In genomic region chr1:10288059-10288615, GRCh38 we compare ENCODE assay signal across 16 cellular contexts.
DNase-seq lines count a peak whose midpoint lies in the region; ATAC-seq, FAIRE-seq and TF ChIP-seq lines count a peak whose summit lies in the region.
"Had no signal": no experiment of that assay in that cellular context is flagged by ENCODE, and none has a peak within 500 bp of the region (broad histone marks: within the 10 kb centered on the region; RNA-seq: fewer than 3 reads in every experiment).

No MANE protein-coding gene starts in this region.

- H3K36me3 Mint-ChIP-seq in WTC11 (peaks cover 36% of the 10 kb centered on the region), T-cell (peaks cover 29% of the 10 kb centered on the region)

- H3K27me3 Mint-ChIP-seq in WTC11 (ENCODE audit: low read depth) (no peaks in the 10 kb centered on the region), T-cell (no peaks in the 10 kb centered on the region)
- H3K27me3 Mint-ChIP-seq: CD4-positive, CD25-positive, alpha-beta regulatory T cell had no signal

- TF ChIP-seq POLR2A in GM12891 (IDR thresholded peaks at IDR 0.05; ENCODE audit: low read depth, low read length) (no peak), H54 (IDR thresholded peaks at IDR 0.05; ENCODE audit: low read depth, low read length) (no peak)

- POLR2A ChIA-PET in WTC11 (lab: Charles Lee) (no interaction called here), T-cell (lab: Charles Lee) (no interaction called here)

- no peak overlapping the region for H3K4me3 Mint-ChIP-seq in WTC11
- H3K4me3 Mint-ChIP-seq in T-cell = no peak overlapping the region
- H3K4me3 Mint-ChIP-seq: CD4-positive, CD25-positive, alpha-beta regulatory T cell had no signal

- CTCF ChIA-PET in WTC11 (lab: Charles Lee) = no interaction called here
- CTCF ChIA-PET in T-cell (lab: Charles Lee) = interaction anchor here in 1 of 2 donors (0.6 kb wide), 1 partner anchor 36 kb away, joined by 3 read pairs; no protein-coding TSS in a partner anchor

- no peak for TF ChIP-seq CTCF in WTC11 (IDR thresholded peaks at IDR 0.05)

- DNase-seq in GM12891 (ENCODE audit: insufficient read length, low spot score) = no peak
- DNase-seq in WTC11 (ENCODE audit: low spot score) = no peak
- peak; percentile 67 for DNase-seq in renal cortical epithelial cell (ENCODE audit: low read depth)
- no peak for DNase-seq in H4 (ENCODE audit: low spot score)
- no peak for DNase-seq in T-cell
- DNase-seq in H54 (ENCODE audit: insufficient read length, low spot score) = no peak
- DNase-seq: CD4-positive, CD25-positive, alpha-beta regulatory T cell; DMS53; KG1; NCI-H1092; NCI-H446; NCI-H748 treated with DMSO at 0.1 percent for 48 hours; PC-9 had no signal

- peak overlapping the region; percentile 4 for H3K27ac ChIP-seq in layer of hippocampus (ENCODE audit: low read depth, low read length)
- H3K27ac ChIP-seq: PC-9 had no signal

- H3K27ac Mint-ChIP-seq in WTC11 (peak overlapping the region; percentile 37; the same call in 1 of the 2 replicates), T-cell (no peak overlapping the region)
- H3K27ac Mint-ChIP-seq: CD4-positive, CD25-positive, alpha-beta regulatory T cell had no signal

- no peaks in the 10 kb centered on the region for H3K27me3 ChIP-seq in layer of hippocampus (ENCODE audit: control insufficient read depth, insufficient read depth, low read length)

- ATAC-seq in WTC11 = no peak
- no peak for ATAC-seq in GM21367 (IDR thresholded peaks at IDR 0.05; ENCODE audit: unreplicated experiment)
- no peak for ATAC-seq in T-cell (replicated peaks in 1 of 4)

- no peaks in the 10 kb centered on the region for H3K4me1 Mint-ChIP-seq in WTC11
- H3K4me1 Mint-ChIP-seq in T-cell = no peaks in the 10 kb centered on the region

- FAIRE-seq in GM12891 (lab: Jason Lieb, UNC) = peak; percentile 26
- FAIRE-seq in H54 (lab: Jason Lieb, UNC) = no peak
- FAIRE-seq: GM19239 had no signal

- H3K9me3 Mint-ChIP-seq in WTC11 = no peaks in the 10 kb centered on the region
- no peaks in the 10 kb centered on the region for H3K9me3 Mint-ChIP-seq in T-cell
- H3K9me3 Mint-ChIP-seq: CD4-positive, CD25-positive, alpha-beta regulatory T cell had no signal

TF ChIP-seq in GM12891, 5 proteins besides CTCF, POLR2A, EP300 and RAD21:
- TF ChIP-seq PAX5 (IDR thresholded peaks at IDR 0.05; ENCODE audit: insufficient read depth, low read length, severe bottlenecking) = no peak
- TF ChIP-seq POLR2AphosphoS5 (IDR thresholded peaks at IDR 0.05; ENCODE audit: low read depth, low read length) = no peak
- no peak for TF ChIP-seq SPI1 (IDR thresholded peaks at IDR 0.05; ENCODE audit: low read depth, low read length)

TF ChIP-seq in WTC11, 78 proteins besides CTCF, POLR2A, EP300 and RAD21:
- TF ChIP-seq SMAD4 (CRISPR knock-in tag; IDR thresholded peaks at IDR 0.05) (no peak), ZNF396 (CRISPR knock-in tag; IDR thresholded peaks at IDR 0.05; ENCODE audit: borderline replicate concordance) (no peak), RORB (CRISPR knock-in tag; IDR thresholded peaks at IDR 0.05) (no peak), AFF4 (CRISPR knock-in tag; IDR thresholded peaks at IDR 0.05; ENCODE audit: borderline replicate concordance) (no peak), ZBTB21 (CRISPR knock-in tag; IDR thresholded peaks at IDR 0.05; ENCODE audit: borderline replicate concordance) (no peak), ELF4 (CRISPR knock-in tag; IDR thresholded peaks at IDR 0.05; ENCODE audit: low read depth) (no peak), ZNF416 (CRISPR knock-in tag; IDR thresholded peaks at IDR 0.05) (no peak), CREM (CRISPR knock-in tag; IDR thresholded peaks at IDR 0.05) (no peak), MYBL2 (CRISPR knock-in tag; IDR thresholded peaks at IDR 0.05) (no peak), FOXP1 (CRISPR knock-in tag; IDR thresholded peaks at IDR 0.05; ENCODE audit: borderline replicate concordance) (no peak), ZNF423 (CRISPR knock-in tag; IDR thresholded peaks at IDR 0.05) (no peak), ETV6 (CRISPR knock-in tag; IDR thresholded peaks at IDR 0.05) (no peak), MXD4 (CRISPR knock-in tag; IDR thresholded peaks at IDR 0.05; ENCODE audit: borderline replicate concordance) (no peak), E2F5 (CRISPR knock-in tag; IDR thresholded peaks at IDR 0.05) (no peak), ZNF219 (CRISPR knock-in tag; IDR thresholded peaks at IDR 0.05; ENCODE audit: borderline replicate concordance) (no peak), NR3C1 (CRISPR knock-in tag; conservative IDR thresholded peaks at IDR 0.05; ENCODE audit: low read depth) (no peak)
- TF ChIP-seq, protein P1, sequence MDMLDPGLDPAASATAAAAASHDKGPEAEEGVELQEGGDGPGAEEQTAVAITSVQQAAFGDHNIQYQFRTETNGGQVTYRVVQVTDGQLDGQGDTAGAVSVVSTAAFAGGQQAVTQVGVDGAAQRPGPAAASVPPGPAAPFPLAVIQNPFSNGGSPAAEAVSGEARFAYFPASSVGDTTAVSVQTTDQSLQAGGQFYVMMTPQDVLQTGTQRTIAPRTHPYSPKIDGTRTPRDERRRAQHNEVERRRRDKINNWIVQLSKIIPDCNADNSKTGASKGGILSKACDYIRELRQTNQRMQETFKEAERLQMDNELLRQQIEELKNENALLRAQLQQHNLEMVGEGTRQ (CRISPR knock-in tag; IDR thresholded peaks at IDR 0.05) = no peak
- TF ChIP-seq, protein P2, sequence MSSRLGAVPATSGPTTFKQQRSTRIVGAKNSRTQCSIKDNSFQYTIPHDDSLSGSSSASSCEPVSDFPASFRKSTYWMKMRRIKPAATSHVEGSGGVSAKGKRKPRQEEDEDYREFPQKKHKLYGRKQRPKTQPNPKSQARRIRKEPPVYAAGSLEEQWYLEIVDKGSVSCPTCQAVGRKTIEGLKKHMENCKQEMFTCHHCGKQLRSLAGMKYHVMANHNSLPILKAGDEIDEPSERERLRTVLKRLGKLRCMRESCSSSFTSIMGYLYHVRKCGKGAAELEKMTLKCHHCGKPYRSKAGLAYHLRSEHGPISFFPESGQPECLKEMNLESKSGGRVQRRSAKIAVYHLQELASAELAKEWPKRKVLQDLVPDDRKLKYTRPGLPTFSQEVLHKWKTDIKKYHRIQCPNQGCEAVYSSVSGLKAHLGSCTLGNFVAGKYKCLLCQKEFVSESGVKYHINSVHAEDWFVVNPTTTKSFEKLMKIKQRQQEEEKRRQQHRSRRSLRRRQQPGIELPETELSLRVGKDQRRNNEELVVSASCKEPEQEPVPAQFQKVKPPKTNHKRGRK (CRISPR knock-in tag; IDR thresholded peaks at IDR 0.05; ENCODE audit: borderline replicate concordance) = no peak
- TF ChIP-seq, protein P3, sequence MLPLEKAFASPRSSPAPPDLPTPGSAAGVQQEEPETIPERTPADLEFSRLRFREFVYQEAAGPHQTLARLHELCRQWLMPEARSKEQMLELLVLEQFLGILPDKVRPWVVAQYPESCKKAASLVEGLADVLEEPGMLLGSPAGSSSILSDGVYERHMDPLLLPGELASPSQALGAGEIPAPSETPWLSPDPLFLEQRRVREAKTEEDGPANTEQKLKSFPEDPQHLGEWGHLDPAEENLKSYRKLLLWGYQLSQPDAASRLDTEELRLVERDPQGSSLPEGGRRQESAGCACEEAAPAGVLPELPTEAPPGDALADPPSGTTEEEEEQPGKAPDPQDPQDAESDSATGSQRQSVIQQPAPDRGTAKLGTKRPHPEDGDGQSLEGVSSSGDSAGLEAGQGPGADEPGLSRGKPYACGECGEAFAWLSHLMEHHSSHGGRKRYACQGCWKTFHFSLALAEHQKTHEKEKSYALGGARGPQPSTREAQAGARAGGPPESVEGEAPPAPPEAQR (CRISPR knock-in tag; IDR thresholded peaks at IDR 0.05) = no peak
- TF ChIP-seq, protein P4, sequence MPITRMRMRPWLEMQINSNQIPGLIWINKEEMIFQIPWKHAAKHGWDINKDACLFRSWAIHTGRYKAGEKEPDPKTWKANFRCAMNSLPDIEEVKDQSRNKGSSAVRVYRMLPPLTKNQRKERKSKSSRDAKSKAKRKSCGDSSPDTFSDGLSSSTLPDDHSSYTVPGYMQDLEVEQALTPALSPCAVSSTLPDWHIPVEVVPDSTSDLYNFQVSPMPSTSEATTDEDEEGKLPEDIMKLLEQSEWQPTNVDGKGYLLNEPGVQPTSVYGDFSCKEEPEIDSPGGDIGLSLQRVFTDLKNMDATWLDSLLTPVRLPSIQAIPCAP (CRISPR knock-in tag; IDR thresholded peaks at IDR 0.05) = no peak
TF ChIP-seq in WTC11: peak in this region for 0.
